Comparison of ENCODE assay signal across 1 cellular context in the genomic region with DNA sequence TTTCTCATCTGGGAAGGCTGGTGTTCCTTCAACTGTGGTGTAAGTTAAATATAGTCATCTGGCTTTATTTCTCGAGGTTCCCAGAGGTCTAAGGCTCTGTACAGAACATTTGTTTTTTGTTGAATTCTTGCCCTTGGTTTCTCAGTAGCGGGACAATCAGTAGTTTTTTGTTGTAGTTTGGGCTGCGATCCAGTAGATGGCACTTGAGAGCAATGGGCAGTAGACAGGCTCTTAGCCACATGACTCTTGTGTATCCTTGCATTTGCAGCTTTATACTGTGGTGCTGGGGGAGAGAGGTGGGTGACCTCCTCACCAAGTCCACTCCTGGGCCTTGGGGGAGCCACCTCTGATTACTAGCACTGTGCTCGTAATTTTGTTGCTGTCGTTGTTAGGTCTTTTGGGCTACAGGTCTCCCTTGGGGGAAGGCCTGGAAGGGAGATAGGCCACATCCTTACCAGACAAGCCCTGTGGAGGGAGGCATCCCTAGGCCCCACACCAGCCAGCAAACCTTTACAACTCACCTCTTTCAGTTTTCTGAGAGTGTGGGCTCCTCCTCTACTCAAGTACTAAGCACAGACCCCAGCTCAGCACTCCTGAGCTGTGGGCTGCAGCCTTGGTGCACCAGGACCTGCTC.
TF ChIP-seq lines count a peak whose summit lies in the region.

No MANE protein-coding gene starts in this region.

TF ChIP-seq in HepG2, 621 proteins besides CTCF, POLR2A, EP300 and RAD21:
- TF ChIP-seq STAG1 (CRISPR knock-in tag; IDR thresholded peaks at IDR 0.05) (peak; percentile 36), CREB1 (IDR thresholded peaks at IDR 0.05) (no peak), CREB1 (CRISPR knock-in tag; IDR thresholded peaks at IDR 0.05) (no peak), ZNF256 (CRISPR knock-in tag; conservative IDR thresholded peaks at IDR 0.05) (0 out of 2 replicates have a peak, but pooled peaks have one; percentile 70), SMC3 (IDR thresholded peaks at IDR 0.05; ENCODE audit: low read length) (peak; percentile 54)
- TF ChIP-seq, protein P1, sequence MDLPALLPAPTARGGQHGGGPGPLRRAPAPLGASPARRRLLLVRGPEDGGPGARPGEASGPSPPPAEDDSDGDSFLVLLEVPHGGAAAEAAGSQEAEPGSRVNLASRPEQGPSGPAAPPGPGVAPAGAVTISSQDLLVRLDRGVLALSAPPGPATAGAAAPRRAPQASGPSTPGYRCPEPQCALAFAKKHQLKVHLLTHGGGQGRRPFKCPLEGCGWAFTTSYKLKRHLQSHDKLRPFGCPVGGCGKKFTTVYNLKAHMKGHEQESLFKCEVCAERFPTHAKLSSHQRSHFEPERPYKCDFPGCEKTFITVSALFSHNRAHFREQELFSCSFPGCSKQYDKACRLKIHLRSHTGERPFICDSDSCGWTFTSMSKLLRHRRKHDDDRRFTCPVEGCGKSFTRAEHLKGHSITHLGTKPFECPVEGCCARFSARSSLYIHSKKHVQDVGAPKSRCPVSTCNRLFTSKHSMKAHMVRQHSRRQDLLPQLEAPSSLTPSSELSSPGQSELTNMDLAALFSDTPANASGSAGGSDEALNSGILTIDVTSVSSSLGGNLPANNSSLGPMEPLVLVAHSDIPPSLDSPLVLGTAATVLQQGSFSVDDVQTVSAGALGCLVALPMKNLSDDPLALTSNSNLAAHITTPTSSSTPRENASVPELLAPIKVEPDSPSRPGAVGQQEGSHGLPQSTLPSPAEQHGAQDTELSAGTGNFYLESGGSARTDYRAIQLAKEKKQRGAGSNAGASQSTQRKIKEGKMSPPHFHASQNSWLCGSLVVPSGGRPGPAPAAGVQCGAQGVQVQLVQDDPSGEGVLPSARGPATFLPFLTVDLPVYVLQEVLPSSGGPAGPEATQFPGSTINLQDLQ (CRISPR knock-in tag; IDR thresholded peaks at IDR 0.05), result no peak
